8 cellular contexts compared by ENCODE assay signal in the genomic region with DNA sequence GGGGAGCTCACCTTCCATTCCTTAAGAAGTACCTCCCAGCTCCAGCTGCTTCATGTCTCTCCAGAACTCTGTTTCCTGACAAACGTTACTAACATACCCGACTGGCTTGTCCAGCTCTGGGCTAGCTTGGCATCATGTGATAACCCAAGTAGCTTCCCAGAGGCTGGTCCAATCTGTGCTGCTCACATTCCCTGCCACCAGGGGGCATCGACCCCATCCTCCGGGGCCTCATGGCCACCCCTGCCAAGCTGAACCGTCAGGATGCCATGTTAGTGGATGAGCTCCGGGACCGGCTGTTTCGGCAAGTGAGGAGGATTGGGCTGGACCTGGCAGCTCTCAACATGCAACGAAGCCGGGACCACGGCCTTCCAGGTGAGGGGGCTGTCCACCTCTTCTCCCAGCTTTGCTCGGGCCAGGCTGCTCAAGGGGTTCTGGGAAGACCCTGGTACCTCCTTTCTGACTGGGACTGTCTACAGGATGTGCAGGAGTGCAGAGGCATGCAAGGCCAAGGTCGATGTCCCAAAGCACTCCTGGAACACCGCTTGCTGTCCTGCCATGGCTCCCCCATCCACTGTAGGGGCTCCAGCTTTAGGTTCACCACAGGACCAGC. TPM values are rescaled to one million over a fixed set of nuclear protein-coding genes. Genes with fewer than 3 reads are reported as not detected.
DNase-seq lines count a peak whose midpoint lies in the region; ATAC-seq and TF ChIP-seq lines count a peak whose summit lies in the region.

No MANE protein-coding gene starts in this region.

- H2BK120ac ChIP-seq in mesendoderm (ENCODE audit: low read depth, low read length), result no peak overlapping the region

- H3K9me3 Mint-ChIP-seq in stimulated activated naive CD8-positive, alpha-beta T cell treated with anti-CD3 and anti-CD28 coated beads, Interleukin-15, amount 100 ng/mL, for 72 hours, result no peaks in the 10 kb centered on the region

- 31 to 57% (median 43%) methylated on average over 10 to 14 of the region's 14 CpGs for WGBS in heart left ventricle, 4 donors
- WGBS in mesendoderm (ENCODE audit: extremely low coverage, insufficient coverage, low lambda C conversion rate), result no CpG with 5 or more reads among the region's 14 CpGs

- peaks cover 8% of the 10 kb centered on the region for H3K4me1 Mint-ChIP-seq in stimulated activated naive CD8-positive, alpha-beta T cell treated with anti-CD3 and anti-CD28 coated beads, Interleukin-15, amount 100 ng/mL, for 72 hours

- H3K79me2 ChIP-seq in mesendoderm (ENCODE audit: control insufficient read depth, insufficient read depth, low read length), result no peaks in the 10 kb centered on the region

- H3K18ac ChIP-seq in mesendoderm (ENCODE audit: low read length), result no peak overlapping the region

- H3K4me2 ChIP-seq in mesendoderm (ENCODE audit: low read length), result no peak overlapping the region

- H3K9me3 ChIP-seq in heart left ventricle, result no peaks in the 10 kb centered on the region

- no peak overlapping the region for H3K9ac ChIP-seq in mesendoderm (ENCODE audit: low read length)

- H3K36me3 ChIP-seq in heart left ventricle (peaks cover 0 to under 1% (median 0%) of the 10 kb centered on the region in 9 donors), mesendoderm (ENCODE audit: control insufficient read depth, insufficient read depth, low read length) (no peaks in the 10 kb centered on the region)

- H4K5ac ChIP-seq in mesendoderm (ENCODE audit: low read length), result no peak overlapping the region

- no peaks in the 10 kb centered on the region for H3K4me1 ChIP-seq in heart left ventricle
- no peaks in the 10 kb centered on the region for H3K4me1 ChIP-seq in mesendoderm (ENCODE audit: control insufficient read depth, low read depth, low read length)

- no peak overlapping the region for H3K4me3 Mint-ChIP-seq in stimulated activated naive CD8-positive, alpha-beta T cell treated with anti-CD3 and anti-CD28 coated beads, Interleukin-15, amount 100 ng/mL, for 72 hours

- H3K27ac Mint-ChIP-seq in stimulated activated naive CD8-positive, alpha-beta T cell treated with anti-CD3 and anti-CD28 coated beads, Interleukin-15, amount 100 ng/mL, for 72 hours, result no peak overlapping the region

- H3K27me3 ChIP-seq in heart left ventricle, result peaks cover 0 to 18% (median 7%) of the 10 kb centered on the region in 9 donors
- no peaks in the 10 kb centered on the region for H3K27me3 ChIP-seq in mesendoderm (ENCODE audit: insufficient read depth, low read length, poor library complexity)

- no peak overlapping the region for H4K8ac ChIP-seq in mesendoderm (ENCODE audit: low read depth, low read length)

- peaks cover 31% of the 10 kb centered on the region for H3K27me3 Mint-ChIP-seq in stimulated activated naive CD8-positive, alpha-beta T cell treated with anti-CD3 and anti-CD28 coated beads, Interleukin-15, amount 100 ng/mL, for 72 hours

- no peak for TF ChIP-seq POLR2A in heart left ventricle (IDR thresholded peaks at IDR 0.05)

- H2AK5ac ChIP-seq in mesendoderm (ENCODE audit: low read length), result no peak overlapping the region

- H2BK15ac ChIP-seq in mesendoderm (replicated peaks; ENCODE audit: low read depth), result no peak overlapping the region

- H3K27ac ChIP-seq in heart left ventricle (no peak overlapping the region), mesendoderm (ENCODE audit: low read depth, low read length) (no peak overlapping the region)

- H3K4me3 ChIP-seq in heart left ventricle, result no peak overlapping the region
- H3K4me3 ChIP-seq in WI38 (ENCODE audit: low read depth, low read length), result no peak overlapping the region
- H3K4me3 ChIP-seq in mesendoderm (ENCODE audit: low read length), result no peak overlapping the region

- H3K23ac ChIP-seq in mesendoderm (ENCODE audit: low read length), result no peak overlapping the region

- intact Hi-C loops in heart left ventricle (cut with DNase I), result no loop called here
- intact Hi-C loops in Right ventricle myocardium inferior (cut with DNase I), result no loop called here

- no peak overlapping the region for H3K56ac ChIP-seq in mesendoderm (ENCODE audit: low read length)

- H3K79me1 ChIP-seq in mesendoderm (ENCODE audit: low read length), result no peaks in the 10 kb centered on the region

- no peak overlapping the region for H2BK5ac ChIP-seq in mesendoderm (ENCODE audit: low read length)

- TF ChIP-seq CTCF in heart left ventricle (IDR thresholded peaks at IDR 0.05), result peak in 10 of 12 donors; percentile 16 to 58 (median 39)
- peak; percentile 63 for TF ChIP-seq CTCF in WI38 (IDR thresholded peaks at IDR 0.05; ENCODE audit: low read depth, low read length)

- H3K4ac ChIP-seq in mesendoderm (ENCODE audit: low read depth, low read length), result no peak overlapping the region

- DNase-seq in heart left ventricle (peak in 4 of 5 donors; percentile 18 to 67 (median 50)), Right ventricle myocardium inferior (ENCODE audit: missing footprints) (no peak), NCI-H1105 treated with DMSO at 0.1 percent for 48 hours (lab: John Stamatoyannopoulos, UW) (peak; percentile 62), mesendoderm (peak; percentile 81)
- DNase-seq in central memory CD4-positive, alpha-beta T cell, result peak; percentile 16
- peak; percentile 52 to 61 for DNase-seq in stimulated activated naive CD8-positive, alpha-beta T cell treated with anti-CD3 and anti-CD28 coated beads, Interleukin-15, amount 100 ng/mL, for 72 hours

- ATAC-seq in heart left ventricle (peak in 3 of 4 donors; percentile 36 to 62 (median 52)), Right ventricle myocardium inferior (no peak), HG02884 (IDR thresholded peaks at IDR 0.05; ENCODE audit: unreplicated experiment) (no peak)
- ATAC-seq in stimulated activated naive CD8-positive, alpha-beta T cell treated with anti-CD3 and anti-CD28 coated beads, Interleukin-15, amount 100 ng/mL, for 72 hours, result peak; percentile 90

RNA-seq across cellular contexts. Expression of a gene that starts 7.6 kb away (rescaled TPM):
- total RNA-seq in heart left ventricle (not detected), Right ventricle myocardium inferior (not detected)
- polyA plus RNA-seq in heart left ventricle, result not detected
- polyA plus RNA-seq in mesendoderm (2013, experiment 1 of 2), result 0.01 TPM
- polyA plus RNA-seq in mesendoderm (2013, experiment 2 of 2), result not detected

RNA-seq across cellular contexts. Expression of a gene that starts 18.9 kb away (rescaled TPM):
- 10 to 100 TPM in 3 of 9 donors, 1 to 10 TPM in 6; 3.3 to 15.1 (median 8.6) TPM for total RNA-seq in heart left ventricle
- polyA plus RNA-seq in heart left ventricle, result 1 to 10 TPM; 6.1 to 6.3 TPM
- 7.7 TPM for total RNA-seq in Right ventricle myocardium inferior
- 8.1 TPM for polyA plus RNA-seq in mesendoderm (2013, experiment 1 of 2)
- polyA plus RNA-seq in mesendoderm (2013, experiment 2 of 2), result 9.0 TPM

RNA-seq across cellular contexts. Expression of a gene that starts 33.3 kb away (rescaled TPM):
- not detected for total RNA-seq in heart left ventricle
- polyA plus RNA-seq in heart left ventricle, result not detected
- total RNA-seq in Right ventricle myocardium inferior, result not detected
- polyA plus RNA-seq in mesendoderm (2013, experiment 1 of 2), result not detected
- polyA plus RNA-seq in mesendoderm (2013, experiment 2 of 2), result not detected

RNA-seq across cellular contexts. Expression of a gene that starts 38.3 kb away (rescaled TPM):
- total RNA-seq in heart left ventricle (not detected), Right ventricle myocardium inferior (not detected)
- not detected for polyA plus RNA-seq in heart left ventricle
- polyA plus RNA-seq in mesendoderm (2013, experiment 1 of 2), result 0.08 TPM
- 0.15 TPM for polyA plus RNA-seq in mesendoderm (2013, experiment 2 of 2)

RNA-seq across cellular contexts. Expression of a gene that starts 51.9 kb away (rescaled TPM):
- total RNA-seq in heart left ventricle (not detected), Right ventricle myocardium inferior (not detected)
- polyA plus RNA-seq in heart left ventricle, result not detected
- polyA plus RNA-seq in mesendoderm (2013, experiment 1 of 2), result 0.07 TPM
- polyA plus RNA-seq in mesendoderm (2013, experiment 2 of 2), result 0.10 TPM

Comparison
In these comparisons a context has a peak if more than half of its experiments do, and no peak if none do; other contexts are left out.
1. ATAC-seq: peak in heart left ventricle (3 of 4) and stimulated activated naive CD8-positive, alpha-beta T cell treated with anti-CD3 and anti-CD28 coated beads, Interleukin-15, amount 100 ng/mL, for 72 hours (single experiment); none in Right ventricle myocardium inferior (single experiment) and HG02884 (single experiment).